1 cellular context compared by ENCODE assay signal in genomic region chr3:49171119-49171774, GRCh38.
TF ChIP-seq lines count a peak whose summit lies in the region.

TSS of gene KLHDC8B (plus strand) at chr3:49171598. CDS start at chr3:49172770, 1,172 bp downstream.

TF ChIP-seq in HepG2, 621 proteins besides CTCF, POLR2A, EP300 and RAD21 (continued from another document and continues in another):
- TF ChIP-seq, protein P1, sequence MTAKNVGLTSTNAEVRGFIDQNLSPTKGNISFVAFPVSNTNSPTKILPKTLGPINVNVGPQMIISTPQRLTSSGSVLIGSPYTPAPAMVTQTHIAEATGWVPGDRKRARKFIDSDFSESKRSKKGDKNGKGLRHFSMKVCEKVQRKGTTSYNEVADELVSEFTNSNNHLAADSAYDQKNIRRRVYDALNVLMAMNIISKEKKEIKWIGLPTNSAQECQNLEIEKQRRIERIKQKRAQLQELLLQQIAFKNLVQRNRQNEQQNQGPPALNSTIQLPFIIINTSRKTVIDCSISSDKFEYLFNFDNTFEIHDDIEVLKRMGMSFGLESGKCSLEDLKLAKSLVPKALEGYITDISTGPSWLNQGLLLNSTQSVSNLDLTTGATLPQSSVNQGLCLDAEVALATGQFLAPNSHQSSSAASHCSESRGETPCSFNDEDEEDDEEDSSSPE (CRISPR knock-in tag; IDR thresholded peaks at IDR 0.05) = peak; percentile 30; the same call in 1 of the 2 replicates
- TF ChIP-seq ZNF580 (CRISPR knock-in tag; IDR thresholded peaks at IDR 0.05; ENCODE audit: borderline replicate concordance, low read depth) (peak; percentile 82; the same call in 1 of the 2 replicates), ZNF746 (CRISPR knock-in tag; IDR thresholded peaks at IDR 0.05) (peak; percentile 88), RFXAP (CRISPR knock-in tag; IDR thresholded peaks at IDR 0.05; ENCODE audit: borderline replicate concordance) (0 out of 2 replicates have a peak, but pooled peaks have one; percentile 24), SIN3A (IDR thresholded peaks at IDR 0.05; ENCODE audit: borderline replicate concordance, low read depth, low read length) (0 out of 2 replicates have a peak, but pooled peaks have one; percentile 65), SP4 (CRISPR knock-in tag; IDR thresholded peaks at IDR 0.05) (peak; percentile 59; the same call in 1 of the 2 replicates), HES4 (CRISPR knock-in tag; IDR thresholded peaks at IDR 0.05; ENCODE audit: borderline replicate concordance) (peak; percentile 44; the same call in 1 of the 2 replicates), ZNF770 (CRISPR knock-in tag; IDR thresholded peaks at IDR 0.05) (peak; percentile 58; the same call in 1 of the 2 replicates), PTBP1 (IDR thresholded peaks at IDR 0.05; ENCODE audit: low read depth, low read length, poor library complexity, severe bottlenecking) (peak; percentile 91), HINFP (CRISPR knock-in tag; IDR thresholded peaks at IDR 0.05; ENCODE audit: low read depth) (0 out of 2 replicates have a peak, but pooled peaks have one; percentile 21), NFAT5 (CRISPR knock-in tag; IDR thresholded peaks at IDR 0.05) (no peak), HOXA3 (CRISPR knock-in tag; IDR thresholded peaks at IDR 0.05) (peak; percentile 47; the same call in 1 of the 2 replicates), TEAD3 (CRISPR knock-in tag; optimal IDR thresholded peaks at IDR 0.05; ENCODE audit: borderline replicate concordance) (peak; percentile 59), ZNF557 (CRISPR knock-in tag; IDR thresholded peaks at IDR 0.05) (peak; percentile 54; the same call in 1 of the 2 replicates), HNF1B (CRISPR knock-in tag; IDR thresholded peaks at IDR 0.05) (peak; percentile 72), KDM4B (CRISPR knock-in tag; IDR thresholded peaks at IDR 0.05) (peak; percentile 61; the same call in 1 of the 2 replicates), MAX (IDR thresholded peaks at IDR 0.05) (peak; percentile 90), ZNF264 (CRISPR knock-in tag; IDR thresholded peaks at IDR 0.05) (0 out of 2 replicates have a peak, but pooled peaks have one; percentile 41), ZNF737 (CRISPR knock-in tag; IDR thresholded peaks at IDR 0.05; ENCODE audit: borderline replicate concordance) (no peak), LCORL (IDR thresholded peaks at IDR 0.05) (no peak), LCORL (CRISPR knock-in tag; IDR thresholded peaks at IDR 0.05) (peak; percentile 91), ZFY (CRISPR knock-in tag; IDR thresholded peaks at IDR 0.05) (peak; percentile 83), NFE2 (CRISPR knock-in tag; IDR thresholded peaks at IDR 0.05) (no peak)
- TF ChIP-seq, protein P2, sequence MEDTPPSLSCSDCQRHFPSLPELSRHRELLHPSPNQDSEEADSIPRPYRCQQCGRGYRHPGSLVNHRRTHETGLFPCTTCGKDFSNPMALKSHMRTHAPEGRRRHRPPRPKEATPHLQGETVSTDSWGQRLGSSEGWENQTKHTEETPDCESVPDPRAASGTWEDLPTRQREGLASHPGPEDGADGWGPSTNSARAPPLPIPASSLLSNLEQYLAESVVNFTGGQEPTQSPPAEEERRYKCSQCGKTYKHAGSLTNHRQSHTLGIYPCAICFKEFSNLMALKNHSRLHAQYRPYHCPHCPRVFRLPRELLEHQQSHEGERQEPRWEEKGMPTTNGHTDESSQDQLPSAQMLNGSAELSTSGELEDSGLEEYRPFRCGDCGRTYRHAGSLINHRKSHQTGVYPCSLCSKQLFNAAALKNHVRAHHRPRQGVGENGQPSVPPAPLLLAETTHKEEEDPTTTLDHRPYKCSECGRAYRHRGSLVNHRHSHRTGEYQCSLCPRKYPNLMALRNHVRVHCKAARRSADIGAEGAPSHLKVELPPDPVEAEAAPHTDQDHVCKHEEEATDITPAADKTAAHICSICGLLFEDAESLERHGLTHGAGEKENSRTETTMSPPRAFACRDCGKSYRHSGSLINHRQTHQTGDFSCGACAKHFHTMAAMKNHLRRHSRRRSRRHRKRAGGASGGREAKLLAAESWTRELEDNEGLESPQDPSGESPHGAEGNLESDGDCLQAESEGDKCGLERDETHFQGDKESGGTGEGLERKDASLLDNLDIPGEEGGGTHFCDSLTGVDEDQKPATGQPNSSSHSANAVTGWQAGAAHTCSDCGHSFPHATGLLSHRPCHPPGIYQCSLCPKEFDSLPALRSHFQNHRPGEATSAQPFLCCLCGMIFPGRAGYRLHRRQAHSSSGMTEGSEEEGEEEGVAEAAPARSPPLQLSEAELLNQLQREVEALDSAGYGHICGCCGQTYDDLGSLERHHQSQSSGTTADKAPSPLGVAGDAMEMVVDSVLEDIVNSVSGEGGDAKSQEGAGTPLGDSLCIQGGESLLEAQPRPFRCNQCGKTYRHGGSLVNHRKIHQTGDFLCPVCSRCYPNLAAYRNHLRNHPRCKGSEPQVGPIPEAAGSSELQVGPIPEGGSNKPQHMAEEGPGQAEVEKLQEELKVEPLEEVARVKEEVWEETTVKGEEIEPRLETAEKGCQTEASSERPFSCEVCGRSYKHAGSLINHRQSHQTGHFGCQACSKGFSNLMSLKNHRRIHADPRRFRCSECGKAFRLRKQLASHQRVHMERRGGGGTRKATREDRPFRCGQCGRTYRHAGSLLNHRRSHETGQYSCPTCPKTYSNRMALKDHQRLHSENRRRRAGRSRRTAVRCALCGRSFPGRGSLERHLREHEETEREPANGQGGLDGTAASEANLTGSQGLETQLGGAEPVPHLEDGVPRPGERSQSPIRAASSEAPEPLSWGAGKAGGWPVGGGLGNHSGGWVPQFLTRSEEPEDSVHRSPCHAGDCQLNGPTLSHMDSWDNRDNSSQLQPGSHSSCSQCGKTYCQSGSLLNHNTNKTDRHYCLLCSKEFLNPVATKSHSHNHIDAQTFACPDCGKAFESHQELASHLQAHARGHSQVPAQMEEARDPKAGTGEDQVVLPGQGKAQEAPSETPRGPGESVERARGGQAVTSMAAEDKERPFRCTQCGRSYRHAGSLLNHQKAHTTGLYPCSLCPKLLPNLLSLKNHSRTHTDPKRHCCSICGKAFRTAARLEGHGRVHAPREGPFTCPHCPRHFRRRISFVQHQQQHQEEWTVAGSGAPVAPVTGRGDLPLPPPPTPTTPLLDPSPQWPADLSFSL (CRISPR knock-in tag; IDR thresholded peaks at IDR 0.05) = 0 out of 2 replicates have a peak, but pooled peaks have one; percentile 14
- TF ChIP-seq, protein P3, sequence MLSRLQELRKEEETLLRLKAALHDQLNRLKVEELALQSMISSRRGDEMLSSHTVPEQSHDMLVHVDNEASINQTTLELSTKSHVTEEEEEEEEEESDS (CRISPR knock-in tag; IDR thresholded peaks at IDR 0.05; ENCODE audit: borderline replicate concordance) = no peak
- TF ChIP-seq, protein P4, sequence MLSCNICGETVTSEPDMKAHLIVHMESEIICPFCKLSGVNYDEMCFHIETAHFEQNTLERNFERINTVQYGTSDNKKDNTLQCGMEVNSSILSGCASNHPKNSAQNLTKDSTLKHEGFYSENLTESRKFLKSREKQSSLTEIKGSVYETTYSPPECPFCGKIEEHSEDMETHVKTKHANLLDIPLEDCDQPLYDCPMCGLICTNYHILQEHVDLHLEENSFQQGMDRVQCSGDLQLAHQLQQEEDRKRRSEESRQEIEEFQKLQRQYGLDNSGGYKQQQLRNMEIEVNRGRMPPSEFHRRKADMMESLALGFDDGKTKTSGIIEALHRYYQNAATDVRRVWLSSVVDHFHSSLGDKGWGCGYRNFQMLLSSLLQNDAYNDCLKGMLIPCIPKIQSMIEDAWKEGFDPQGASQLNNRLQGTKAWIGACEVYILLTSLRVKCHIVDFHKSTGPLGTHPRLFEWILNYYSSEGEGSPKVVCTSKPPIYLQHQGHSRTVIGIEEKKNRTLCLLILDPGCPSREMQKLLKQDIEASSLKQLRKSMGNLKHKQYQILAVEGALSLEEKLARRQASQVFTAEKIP (CRISPR knock-in tag; IDR thresholded peaks at IDR 0.05; ENCODE audit: borderline replicate concordance) = no peak
- TF ChIP-seq, protein P5, sequence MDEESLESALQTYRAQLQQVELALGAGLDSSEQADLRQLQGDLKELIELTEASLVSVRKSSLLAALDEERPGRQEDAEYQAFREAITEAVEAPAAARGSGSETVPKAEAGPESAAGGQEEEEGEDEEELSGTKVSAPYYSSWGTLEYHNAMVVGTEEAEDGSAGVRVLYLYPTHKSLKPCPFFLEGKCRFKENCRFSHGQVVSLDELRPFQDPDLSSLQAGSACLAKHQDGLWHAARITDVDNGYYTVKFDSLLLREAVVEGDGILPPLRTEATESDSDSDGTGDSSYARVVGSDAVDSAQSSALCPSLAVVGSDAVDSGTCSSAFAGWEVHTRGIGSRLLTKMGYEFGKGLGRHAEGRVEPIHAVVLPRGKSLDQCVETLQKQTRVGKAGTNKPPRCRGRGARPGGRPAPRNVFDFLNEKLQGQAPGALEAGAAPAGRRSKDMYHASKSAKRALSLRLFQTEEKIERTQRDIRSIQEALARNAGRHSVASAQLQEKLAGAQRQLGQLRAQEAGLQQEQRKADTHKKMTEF (CRISPR knock-in tag; IDR thresholded peaks at IDR 0.05) = peak; percentile 88
